In genomic region chr22:37269930-37270678, GRCh38 we compare ENCODE assay signal across 21 cellular contexts. TPM values are rescaled to one million over a fixed set of nuclear protein-coding genes. Genes with fewer than 3 reads are reported as not detected.
DNase-seq lines count a peak whose midpoint lies in the region; ATAC-seq, FAIRE-seq and TF ChIP-seq lines count a peak whose summit lies in the region.
"Had no signal": no experiment of that assay in that cellular context is flagged by ENCODE, and none has a peak within 500 bp of the region (broad histone marks: within the 10 kb centered on the region; RNA-seq: fewer than 3 reads in every experiment).

No MANE protein-coding gene starts in this region.

- H3K4me1 Mint-ChIP-seq in T-helper 17 cell: peaks cover 29% of the 10 kb centered on the region
- peaks cover 33 to 68% (median 38%) of the 10 kb centered on the region in 7 donors for H3K4me1 Mint-ChIP-seq in naive thymus-derived CD4-positive, alpha-beta T cell

- FAIRE-seq in GM19239 (lab: Jason Lieb, UNC): no peak
- FAIRE-seq: endometrium had no signal

- peak overlapping the region; percentile 44 for H3K4me2 ChIP-seq in Loucy (ENCODE audit: low read depth, low read length, poor library complexity, severe bottlenecking)

- H3K36me3 Mint-ChIP-seq in T-helper 17 cell (ENCODE audit: low read depth): no peaks in the 10 kb centered on the region
- H3K36me3 Mint-ChIP-seq in naive thymus-derived CD4-positive, alpha-beta T cell: peaks cover 0 to 7% (median 0%) of the 10 kb centered on the region in 5 donors
- H3K36me3 Mint-ChIP-seq: activated CD8-positive, alpha-beta memory T cell treated with anti-CD3 and anti-CD28 coated beads, Interleukin-2, amount 10 ng/mL, durations not matched to agents 7 days and 5 days; type B pancreatic cell had no signal

- no peaks in the 10 kb centered on the region for H3K27me3 Mint-ChIP-seq in T-helper 17 cell
- peaks cover 0 to 7% (median 0%) of the 10 kb centered on the region in 5 donors for H3K27me3 Mint-ChIP-seq in naive thymus-derived CD4-positive, alpha-beta T cell
- H3K27me3 Mint-ChIP-seq: stimulated activated naive B cell treated with anti-CD40 and anti-IgM and Interleukin-4, amounts not matched to agents 10 μg/mL and 1 μg/mL and 100 μg/mL, for 72 hours had no signal

- no peaks in the 10 kb centered on the region for H3K27me3 ChIP-seq in Loucy (ENCODE audit: insufficient read depth, low read length, poor library complexity, severe bottlenecking)
- H3K27me3 ChIP-seq in naive thymus-derived CD4-positive, alpha-beta T cell (ENCODE audit: control insufficient read depth in 2 of 2, insufficient read depth in 2 of 2, low read length in 2 of 2): no peaks in the 10 kb centered on the region

- no peak for TF ChIP-seq CTCF in Loucy (conservative IDR thresholded peaks at IDR 0.05; ENCODE audit: low read length)

- peak overlapping the region; percentile 92 for H3K27ac Mint-ChIP-seq in T-helper 17 cell
- H3K27ac Mint-ChIP-seq in naive thymus-derived CD4-positive, alpha-beta T cell: peak overlapping the region in 8 of 9 donors; percentile 1 to 67 (median 34)
- H3K27ac Mint-ChIP-seq: activated CD8-positive, alpha-beta memory T cell treated with anti-CD3 and anti-CD28 coated beads, Interleukin-2, amount 10 ng/mL, durations not matched to agents 7 days and 5 days; type B pancreatic cell had no signal

- H3K9me3 ChIP-seq in Loucy (ENCODE audit: insufficient read depth, low read depth, low read length): no peaks in the 10 kb centered on the region
- H3K9me3 ChIP-seq in T-helper 17 cell (ENCODE audit: control insufficient read depth, low read length, poor library complexity, severe bottlenecking): no peaks in the 10 kb centered on the region
- H3K9me3 ChIP-seq in naive thymus-derived CD4-positive, alpha-beta T cell (ENCODE audit: control insufficient read depth in 2 of 3, low read length in 3 of 3): no peaks in the 10 kb centered on the region

- H2AFZ ChIP-seq in Loucy (ENCODE audit: low read length): 0 out of 2 replicates have a peak overlapping the region, but pooled peaks have one; percentile 8
- H2AFZ ChIP-seq: parathyroid adenoma had no signal

- H3K4me3 ChIP-seq in Loucy (ENCODE audit: low read length, poor library complexity, severe bottlenecking): peak overlapping the region; percentile 4
- H3K4me3 ChIP-seq in naive thymus-derived CD4-positive, alpha-beta T cell (ENCODE audit: low read length): no peak overlapping the region

- peaks cover 0 to 1% (median 0%) of the 10 kb centered on the region in 11 donors for H3K9me3 Mint-ChIP-seq in naive thymus-derived CD4-positive, alpha-beta T cell
- H3K9me3 Mint-ChIP-seq: stimulated activated naive B cell treated with anti-CD40 and anti-IgM and Interleukin-4, amounts not matched to agents 10 μg/mL and 1 μg/mL and 100 μg/mL, for 72 hours had no signal

- CTCF ChIA-PET in naive thymus-derived CD4-positive, alpha-beta T cell (lab: Charles Lee): interaction anchor here (1.0 to 3.6 kb wide), 6 partner anchors 8 to 159 kb away, joined by 3 to 34 read pairs (median 6); no protein-coding TSS in a partner anchor

- intact Hi-C loops in naive thymus-derived CD4-positive, alpha-beta T cell (cut with micrococcal nuclease): loop anchor here in 1 of 2 donors (5.0 kb wide), 1 partner anchor 38 kb away; no protein-coding TSS in a partner anchor

- peaks cover 54% of the 10 kb centered on the region for H3K4me1 ChIP-seq in Loucy (ENCODE audit: insufficient read depth, low read length, poor library complexity, severe bottlenecking)
- peaks cover 0 to 13% of the 10 kb centered on the region in 2 donors for H3K4me1 ChIP-seq in naive thymus-derived CD4-positive, alpha-beta T cell (ENCODE audit: control insufficient read depth in 2 of 2, insufficient read depth in 2 of 2, low read length in 2 of 2)
- H3K4me1 ChIP-seq: parathyroid adenoma had no signal

- H4K20me1 ChIP-seq in Loucy (ENCODE audit: insufficient read depth, low read length, poor library complexity, severe bottlenecking): no peaks in the 10 kb centered on the region

- no peak overlapping the region for H3K9ac ChIP-seq in Loucy (ENCODE audit: low read depth, low read length, poor library complexity, severe bottlenecking)
- H3K9ac ChIP-seq: parathyroid adenoma had no signal

- POLR2A ChIA-PET in naive thymus-derived CD4-positive, alpha-beta T cell (lab: Charles Lee): interaction anchor here (0.6 to 7.7 kb wide), 10 partner anchors 10 to 337 kb away, joined by 3 to 70 read pairs (median 5); no protein-coding TSS in a partner anchor

- H3K4me3 Mint-ChIP-seq in T-helper 17 cell: peak overlapping the region; percentile 63
- H3K4me3 Mint-ChIP-seq in naive thymus-derived CD4-positive, alpha-beta T cell: peak overlapping the region in 2 of 10 donors; percentile 10 to 35
- H3K4me3 Mint-ChIP-seq: activated CD8-positive, alpha-beta memory T cell treated with anti-CD3 and anti-CD28 coated beads, Interleukin-2, amount 10 ng/mL, durations not matched to agents 7 days and 5 days; stimulated activated naive B cell treated with anti-CD40 and anti-IgM and Interleukin-4, amounts not matched to agents 10 μg/mL and 1 μg/mL and 100 μg/mL, for 72 hours; type B pancreatic cell had no signal

- peak; percentile 81 for DNase-seq in GF-D8 (lab: John Stamatoyannopoulos, UW)
- DNase-seq in T-helper 17 cell: no peak
- DNase-seq in naive thymus-derived CD4-positive, alpha-beta T cell: peak in 1 of 9 donors; percentile 40
- no peak for DNase-seq in kidney tubule cell (ENCODE audit: low spot score)
- no peak for DNase-seq in GM19239 (ENCODE audit: insufficient read length, low spot score)
- DNase-seq: activated CD4-positive, CD25-positive, alpha-beta regulatory T cell; activated CD8-positive, alpha-beta memory T cell treated with anti-CD3 and anti-CD28 coated beads, Interleukin-2, amount 10 ng/mL, durations not matched to agents 7 days and 5 days; activated effector memory CD4-positive, alpha-beta T cell treated with anti-CD3 and anti-CD28 coated beads, Interleukin-2, amount 50 U/mL, for 16 hours; left colon; NCI-H1436 treated with DMSO at 0.1 percent for 48 hours; PC-3; stimulated activated naive B cell treated with anti-CD40 and anti-IgM and Interleukin-4, amounts not matched to agents 10 μg/mL and 1 μg/mL and 100 μg/mL, for 72 hours; SW 1271 had no signal

- no peak overlapping the region for H3K27ac ChIP-seq in naive thymus-derived CD4-positive, alpha-beta T cell (ENCODE audit: low read depth, low read length)
- H3K27ac ChIP-seq: parathyroid adenoma had no signal

- H3K36me3 ChIP-seq in Loucy (ENCODE audit: insufficient read depth, low read length): no peaks in the 10 kb centered on the region
- H3K36me3 ChIP-seq in naive thymus-derived CD4-positive, alpha-beta T cell (ENCODE audit: control insufficient read depth in 2 of 3, insufficient read depth in 3 of 3, low read length in 3 of 3): no peaks in the 10 kb centered on the region

- no peaks in the 10 kb centered on the region for H3K79me2 ChIP-seq in Loucy (ENCODE audit: insufficient read depth, low read length)
- H3K79me2 ChIP-seq: parathyroid adenoma had no signal

- no peaks in the 10 kb centered on the region for H3F3A ChIP-seq in Loucy (ENCODE audit: low read depth)

- H3K9me2 ChIP-seq in Loucy (replicated peaks; ENCODE audit: low read depth, low read length): no peaks in the 10 kb centered on the region

- ATAC-seq in T-helper 17 cell (peak; percentile 26), GM21619 (IDR thresholded peaks at IDR 0.05; ENCODE audit: unreplicated experiment) (no peak), GM18867 (IDR thresholded peaks at IDR 0.05; ENCODE audit: unreplicated experiment) (no peak)
- ATAC-seq in naive thymus-derived CD4-positive, alpha-beta T cell: no peak
- ATAC-seq: activated CD8-positive, alpha-beta memory T cell treated with anti-CD3 and anti-CD28 coated beads, Interleukin-2, amount 10 ng/mL, durations not matched to agents 7 days and 5 days; left colon; PC-3; stimulated activated naive B cell treated with anti-CD40 and anti-IgM and Interleukin-4, amounts not matched to agents 10 μg/mL and 1 μg/mL and 100 μg/mL, for 72 hours had no signal

RNA-seq across cellular contexts. Expression of gene CYTH4, which starts 12.2 kb away (rescaled TPM):
- 10 to 100 TPM; 89.5 to 98.7 TPM for total RNA-seq in T-helper 17 cell
- 100 to 1,000 TPM; 123 to 227 (median 214) TPM for total RNA-seq in naive thymus-derived CD4-positive, alpha-beta T cell
- 10 to 100 TPM; 49.5 to 71.1 TPM for polyA plus RNA-seq in naive thymus-derived CD4-positive, alpha-beta T cell
- total RNA-seq: chondrocyte had no signal
- polyA plus RNA-seq: BJ had no signal

RNA-seq across cellular contexts. Expression of gene RAC2, which starts 26.0 kb away (rescaled TPM):
- 100 to 1,000 TPM; 297 to 478 TPM for total RNA-seq in T-helper 17 cell
- total RNA-seq in naive thymus-derived CD4-positive, alpha-beta T cell: 100 to 1,000 TPM; 263 to 886 (median 301) TPM
- 100 to 1,000 TPM; 838 to 852 TPM for polyA plus RNA-seq in naive thymus-derived CD4-positive, alpha-beta T cell

RNA-seq across cellular contexts. Expression of gene SSTR3, which starts 57.8 kb away (rescaled TPM):
- 1 to 10 TPM in 1 of 2 donors, under 1 TPM in 1; 0.37 to 2.1 TPM for total RNA-seq in T-helper 17 cell
- 10 to 100 TPM in 2 of 5 experiments, 1 to 10 TPM in 3; 3.9 to 30.4 (median 6.4) TPM for total RNA-seq in naive thymus-derived CD4-positive, alpha-beta T cell
- polyA plus RNA-seq in naive thymus-derived CD4-positive, alpha-beta T cell: 1 to 10 TPM; 5.8 to 9.5 TPM
- total RNA-seq: chondrocyte had no signal
- polyA plus RNA-seq: BJ had no signal
